In genomic region chr20:35555461-35555860, GRCh38 we compare ENCODE assay signal across 11 cellular contexts. TPM values are rescaled to one million over a fixed set of nuclear protein-coding genes. Genes with fewer than 3 reads are reported as not detected.
"Had no signal": no experiment of that assay in that cellular context is flagged by ENCODE, and none has a peak within 500 bp of the region (broad histone marks: within the 10 kb centered on the region; RNA-seq: fewer than 3 reads in every experiment).

No MANE protein-coding gene starts in this region.

RNA-seq across cellular contexts. Expression of gene C20orf173, which starts 26.0 kb away (rescaled TPM):
- total RNA-seq: activated B cell treated with CpG ODN at 0.5 μM for 24 hours; activated CD4-positive, alpha-beta memory T cell treated with anti-CD3 and anti-CD28 coated beads for 36 hours; activated naive CD4-positive, alpha-beta T cell treated with anti-CD3 and anti-CD28 coated beads for 36 hours; activated naive CD4-positive, alpha-beta T cell treated with anti-CD3 and anti-CD28 coated beads, Interleukin-2, amount 50 U/mL, for 72 hours; activated T-cell treated with anti-CD3 and anti-CD28 coated beads, Interleukin-2, amount 50 U/mL, for 4 hours; activated T-helper 1 cell treated with anti-CD3 and anti-CD28 coated beads, Interleukin-12 subunit alpha, Interleukin-12 subunit beta, Interleukin-2, Interleukin-4 antibody, amounts not matched to agents 30 ng/mL and 10 ng/mL and 1 ng/mL, durations not matched to agents 14 hours and 24 hours and 36 hours; adrenal gland; cardiac muscle cell; RPMI7951; SJSA1 had no signal
- polyA plus RNA-seq: adrenal gland, cardiac muscle cell, SK-N-SH had no signal
